ENCODE assay signal across 10 cellular contexts in genomic region chr7:139232893-139233292, GRCh38.
DNase-seq lines count a peak whose midpoint lies in the region; ATAC-seq and TF ChIP-seq lines count a peak whose summit lies in the region.
"Had no signal": no experiment of that assay in that cellular context is flagged by ENCODE, and none has a peak within 500 bp of the region (broad histone marks: within the 10 kb centered on the region; RNA-seq: fewer than 3 reads in every experiment).

No MANE protein-coding gene starts in this region.

- peaks cover 9% of the 10 kb centered on the region; the same call in 1 of the 2 replicates for H4K20me1 ChIP-seq in OCI-LY1 (ENCODE audit: insufficient read depth, low read length)

- H3K27me3 ChIP-seq in OCI-LY1 (ENCODE audit: insufficient read depth, low read length) = no peaks in the 10 kb centered on the region
- H3K27me3 ChIP-seq in endocrine pancreas (ENCODE audit: control insufficient read depth, insufficient read depth, low read length) = no peaks in the 10 kb centered on the region
- H3K27me3 ChIP-seq: colonic mucosa had no signal

- no peak overlapping the region for H3K27ac ChIP-seq in OCI-LY1 (ENCODE audit: low read depth, low read length, poor library complexity, severe bottlenecking)
- H3K27ac ChIP-seq: 22Rv1, colonic mucosa had no signal

- no peaks in the 10 kb centered on the region for H3K9me2 ChIP-seq in OCI-LY1 (ENCODE audit: low read depth, low read length)

- H3F3A ChIP-seq in OCI-LY1 (ENCODE audit: insufficient read depth, low read length) = no peaks in the 10 kb centered on the region

- H3K36me3 ChIP-seq in OCI-LY1 (ENCODE audit: insufficient read depth, low read length) (peaks cover 11% of the 10 kb centered on the region), endocrine pancreas (ENCODE audit: control insufficient read depth, insufficient read depth, low read length) (peaks cover 4% of the 10 kb centered on the region)
- H3K36me3 ChIP-seq: colonic mucosa had no signal

- H3K4me2 ChIP-seq in OCI-LY1 (ENCODE audit: low read length) = peak overlapping the region; percentile 98

- H3K79me2 ChIP-seq in OCI-LY1 (ENCODE audit: insufficient read depth, low read length) = peaks cover 32% of the 10 kb centered on the region

- H3K9me3 ChIP-seq in OCI-LY1 (ENCODE audit: low read length) = no peaks in the 10 kb centered on the region
- H3K9me3 ChIP-seq in endocrine pancreas (ENCODE audit: control insufficient read depth, low read length) = no peaks in the 10 kb centered on the region
- H3K9me3 ChIP-seq: colonic mucosa had no signal

- H2AFZ ChIP-seq in OCI-LY1 (ENCODE audit: low read length) = no peak overlapping the region

- ATAC-seq in GM18868 (IDR thresholded peaks at IDR 0.05; ENCODE audit: unreplicated experiment) (no peak), HG02623 (IDR thresholded peaks at IDR 0.05; ENCODE audit: unreplicated experiment) (no peak)

- H3K4me1 ChIP-seq in OCI-LY1 (ENCODE audit: insufficient read depth, low read length, severe bottlenecking) (peaks cover 26% of the 10 kb centered on the region), endocrine pancreas (ENCODE audit: control insufficient read depth, insufficient read depth, low read length) (peaks cover 17% of the 10 kb centered on the region)
- H3K4me1 ChIP-seq: colonic mucosa had no signal

- peak overlapping the region; percentile 4; the same call in 1 of the 2 replicates for H3K9ac ChIP-seq in OCI-LY1 (ENCODE audit: low read length)
- H3K9ac ChIP-seq in endocrine pancreas (ENCODE audit: control insufficient read depth, insufficient read depth, low read length) = no peak overlapping the region

- DNase-seq in DMS 273 (lab: John Stamatoyannopoulos, UW; ENCODE audit: unreplicated experiment) (peak; percentile 9), DMS 273 treated with DMSO at 0.1 percent for 48 hours (lab: John Stamatoyannopoulos, UW) (no peak), skeletal muscle cell (ENCODE audit: low read depth) (no peak), GDM1 (lab: John Stamatoyannopoulos, UW) (no peak)

- H3K4me3 ChIP-seq in OCI-LY1 (ENCODE audit: low read depth, low read length, poor library complexity, severe bottlenecking) (peak overlapping the region; percentile 92), endocrine pancreas (ENCODE audit: control insufficient read depth, insufficient read depth, low read length) (peak overlapping the region; percentile 97), skeletal muscle cell (ENCODE audit: low read depth, low read length) (peak overlapping the region; percentile 94)

- no peak for TF ChIP-seq CTCF in OCI-LY1 (IDR thresholded peaks at IDR 0.05; ENCODE audit: low read length)
